Comparison of ENCODE assay signal across 8 cellular contexts in genomic region chr4:119209077-119209476, GRCh38. TPM values are rescaled to one million over a fixed set of nuclear protein-coding genes. Genes with fewer than 3 reads are reported as not detected.
DNase-seq lines count a peak whose midpoint lies in the region; ATAC-seq, FAIRE-seq and TF ChIP-seq lines count a peak whose summit lies in the region.

No MANE protein-coding gene starts in this region.

- no peak for TF ChIP-seq CTCF in natural killer cell (IDR thresholded peaks at IDR 0.05)

- no peaks in the 10 kb centered on the region for H3K9me3 Mint-ChIP-seq in natural killer cell treated with Interleukin-12 subunit alpha and Interleukin-12 subunit beta and Interleukin-15 and Interleukin-18, amount 100 ng/mL, for 72 hours
- no peaks in the 10 kb centered on the region for H3K9me3 Mint-ChIP-seq in natural killer cell

- no peak for FAIRE-seq in urothelium cell line (lab: Jason Lieb, UNC)

- no peaks in the 10 kb centered on the region for H3K36me3 Mint-ChIP-seq in natural killer cell treated with Interleukin-12 subunit alpha and Interleukin-12 subunit beta and Interleukin-15 and Interleukin-18, amount 100 ng/mL, for 72 hours
- no peaks in the 10 kb centered on the region for H3K36me3 Mint-ChIP-seq in natural killer cell

- no peak overlapping the region for H3K4me3 Mint-ChIP-seq in natural killer cell treated with Interleukin-12 subunit alpha and Interleukin-12 subunit beta and Interleukin-15 and Interleukin-18, amount 100 ng/mL, for 72 hours
- H3K4me3 Mint-ChIP-seq in natural killer cell, result no peak overlapping the region

- intact Hi-C loops in natural killer cell (cut with micrococcal nuclease), result no loop called here

- H3K4me1 Mint-ChIP-seq in natural killer cell treated with Interleukin-12 subunit alpha and Interleukin-12 subunit beta and Interleukin-15 and Interleukin-18, amount 100 ng/mL, for 72 hours (ENCODE audit: low read depth in 2 of 2), result peaks cover 25 to 39% of the 10 kb centered on the region in 2 donors
- peaks cover 23 to 28% of the 10 kb centered on the region in 2 donors for H3K4me1 Mint-ChIP-seq in natural killer cell

- peaks cover 10 to 17% of the 10 kb centered on the region in 2 donors for H3K27me3 Mint-ChIP-seq in natural killer cell treated with Interleukin-12 subunit alpha and Interleukin-12 subunit beta and Interleukin-15 and Interleukin-18, amount 100 ng/mL, for 72 hours
- peaks cover 12 to 18% of the 10 kb centered on the region in 2 donors for H3K27me3 Mint-ChIP-seq in natural killer cell (ENCODE audit: low read depth in 2 of 2)

- no peak overlapping the region for H3K27ac Mint-ChIP-seq in natural killer cell treated with Interleukin-12 subunit alpha and Interleukin-12 subunit beta and Interleukin-15 and Interleukin-18, amount 100 ng/mL, for 72 hours
- H3K27ac Mint-ChIP-seq in natural killer cell, result no peak overlapping the region

- no peak for DNase-seq in natural killer cell treated with Interleukin-12 subunit alpha and Interleukin-12 subunit beta and Interleukin-15 and Interleukin-18, amount 100 ng/mL, for 72 hours (ENCODE audit: low spot score)
- no peak for DNase-seq in natural killer cell
- DNase-seq in activated CD4-positive, alpha-beta T cell treated with anti-CD3 and anti-CD28 coated beads for 4 hours, result peak; percentile 35 to 62
- peak; percentile 80 for DNase-seq in glomerular visceral epithelial cell (ENCODE audit: extremely low spot score)
- DNase-seq in urothelium cell line (ENCODE audit: low spot score), result peak; percentile 66
- no peak for DNase-seq in HuH-7.5 (ENCODE audit: low spot score)

- ATAC-seq in natural killer cell treated with Interleukin-12 subunit alpha and Interleukin-12 subunit beta and Interleukin-15 and Interleukin-18, amount 100 ng/mL, for 72 hours, result peak; percentile 32 to 41
- ATAC-seq in natural killer cell, result no peak
- ATAC-seq in GM21529 (IDR thresholded peaks at IDR 0.05; ENCODE audit: unreplicated experiment), result no peak
- no peak for ATAC-seq in GM21723 (IDR thresholded peaks at IDR 0.05; ENCODE audit: unreplicated experiment)

RNA-seq across cellular contexts. Expression of gene USP53, which starts 3.4 kb away (rescaled TPM):
- total RNA-seq in natural killer cell treated with Interleukin-12 subunit alpha and Interleukin-12 subunit beta and Interleukin-15 and Interleukin-18, amount 100 ng/mL, for 72 hours, result 1 to 10 TPM; 5.7 to 6.1 TPM
- 10 to 100 TPM in 1 of 3 donors, 1 to 10 TPM in 2; 8.9 to 10.5 (median 9.3) TPM for total RNA-seq in natural killer cell

Comparison
In these comparisons a context has a peak if more than half of its experiments do, and no peak if none do; other contexts are left out.
1. ATAC-seq: peak in natural killer cell treated with Interleukin-12 subunit alpha and Interleukin-12 subunit beta and Interleukin-15 and Interleukin-18, amount 100 ng/mL, for 72 hours (2 of 2); none in natural killer cell (0 of 3), GM21529 (single experiment) and GM21723 (single experiment).
2. DNase-seq: peak in activated CD4-positive, alpha-beta T cell treated with anti-CD3 and anti-CD28 coated beads for 4 hours (2 of 2), glomerular visceral epithelial cell (single experiment) and urothelium cell line (single experiment); none in natural killer cell treated with Interleukin-12 subunit alpha and Interleukin-12 subunit beta and Interleukin-15 and Interleukin-18, amount 100 ng/mL, for 72 hours (single experiment), natural killer cell (single experiment) and HuH-7.5 (single experiment).